In the genomic region with DNA sequence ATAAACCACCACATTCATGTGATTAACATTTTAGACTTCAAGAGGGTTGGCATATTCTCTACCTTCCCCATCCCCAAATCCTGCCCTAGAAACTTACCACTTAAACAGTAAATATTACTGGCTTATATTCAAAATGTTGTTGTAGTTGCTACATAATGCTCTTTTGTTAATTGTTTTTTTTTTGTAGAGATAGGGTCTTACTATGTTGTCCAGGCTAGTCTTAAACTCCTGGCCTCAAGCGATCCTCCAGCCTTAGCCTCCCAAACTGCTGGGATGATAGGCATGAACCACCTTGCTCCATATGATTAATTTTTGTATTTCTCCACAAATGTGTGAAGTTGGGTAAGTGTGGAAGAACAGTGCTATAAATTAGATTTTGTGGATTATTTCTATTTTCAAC, we compare ENCODE assay signal across 23 cellular contexts. TPM values are rescaled to one million over a fixed set of nuclear protein-coding genes. Genes with fewer than 3 reads are reported as not detected.
DNase-seq lines count a peak whose midpoint lies in the region; ATAC-seq and TF ChIP-seq lines count a peak whose summit lies in the region.
"Had no signal": no experiment of that assay in that cellular context is flagged by ENCODE, and none has a peak within 500 bp of the region (broad histone marks: within the 10 kb centered on the region; RNA-seq: fewer than 3 reads in every experiment).

No MANE protein-coding gene starts in this region.

- peaks cover 5 to 55% (median 36%) of the 10 kb centered on the region in 4 donors for H3K4me1 ChIP-seq in liver (ENCODE audit: control insufficient read depth in 4 of 4, insufficient read depth in 4 of 4, low read length in 3 of 4)
- peaks cover 23 to 70% (median 53%) of the 10 kb centered on the region in 4 donors for H3K4me1 ChIP-seq in stomach
- peaks cover 0 to 6% of the 10 kb centered on the region in 2 donors for H3K4me1 ChIP-seq in uterus
- H3K4me1 ChIP-seq: neural progenitor cell had no signal

- H3K9ac ChIP-seq in liver (ENCODE audit: low read depth in 1 of 2, low read length in 2 of 2) = no peak overlapping the region
- H3K9ac ChIP-seq: neural progenitor cell had no signal

- 97% methylated on average over 1 of the region's 1 CpG for WGBS in liver
- WGBS in stomach, 5 donors = 95 to 100% (median 96%) methylated on average over 1 of the region's 1 CpG

- no peak overlapping the region for H3K4me3 ChIP-seq in liver (ENCODE audit: low read depth in 1 of 3, low read length in 3 of 3)
- peak overlapping the region in 3 of 4 donors; percentile 71 to 83 (median 79) for H3K4me3 ChIP-seq in stomach
- H3K4me3 ChIP-seq in uterus = peak overlapping the region in 1 of 2 donors; percentile 95
- H3K4me3 ChIP-seq: neural progenitor cell had no signal

- TF ChIP-seq POLR2A in stomach (IDR thresholded peaks at IDR 0.05) (no peak), uterus (IDR thresholded peaks at IDR 0.05) (no peak)

- ATAC-seq in left ventricle myocardium superior (peak; percentile 1), Right ventricle myocardium inferior (no peak)
- ATAC-seq: activated naive CD4-positive, alpha-beta T cell treated with anti-CD3 and anti-CD28 coated beads, Interleukin-2, amount 50 U/mL, for 72 hours; effector memory CD8-positive, alpha-beta T cell had no signal

- no peaks in the 10 kb centered on the region for H3K27me3 ChIP-seq in liver (ENCODE audit: control insufficient read depth in 4 of 4, insufficient read depth in 4 of 4, low read length in 3 of 4)
- H3K27me3 ChIP-seq in stomach = no peaks in the 10 kb centered on the region
- no peaks in the 10 kb centered on the region for H3K27me3 ChIP-seq in uterus

- peaks cover 4 to 78% (median 47%) of the 10 kb centered on the region in 4 donors for H3K36me3 ChIP-seq in liver (ENCODE audit: control insufficient read depth in 4 of 4, insufficient read depth in 3 of 4, low read depth in 1 of 4, low read length in 3 of 4)
- peaks cover 38 to 100% (median 98%) of the 10 kb centered on the region in 4 donors for H3K36me3 ChIP-seq in stomach
- no peaks in the 10 kb centered on the region for H3K36me3 ChIP-seq in uterus
- H3K36me3 ChIP-seq: neural progenitor cell had no signal

- H3K9me3 ChIP-seq in liver (ENCODE audit: control insufficient read depth in 4 of 4, low read length in 3 of 4) = no peaks in the 10 kb centered on the region
- no peaks in the 10 kb centered on the region for H3K9me3 ChIP-seq in stomach
- no peaks in the 10 kb centered on the region for H3K9me3 ChIP-seq in uterus

- peak overlapping the region; percentile 37 to 40 for H3K27ac ChIP-seq in liver (ENCODE audit: low read depth in 1 of 2, low read length in 2 of 2)
- H3K27ac ChIP-seq in stomach = peak overlapping the region in 4 of 5 donors; percentile 36 to 98 (median 80)
- H3K27ac ChIP-seq in uterus = peak overlapping the region; percentile 97 to 98
- H3K27ac ChIP-seq: neural progenitor cell had no signal

- TF ChIP-seq CTCF in liver (IDR thresholded peaks at IDR 0.05; ENCODE audit: low read depth, low read length, missing input control) (no peak), stomach (IDR thresholded peaks at IDR 0.05) (no peak), uterus (IDR thresholded peaks at IDR 0.05) (no peak)

- no peak for TF ChIP-seq EP300 in stomach (IDR thresholded peaks at IDR 0.05)

- TF ChIP-seq RAD21 in liver (IDR thresholded peaks at IDR 0.05) = no peak

- intact Hi-C loops in left ventricle myocardium superior (cut with micrococcal nuclease) = no loop called here
- intact Hi-C loops in Right ventricle myocardium inferior (cut with DNase I) = no loop called here
- intact Hi-C loops in stomach (cut with DNase I; ENCODE audit: low total_unique reads) = no loop called here
- intact Hi-C loops in uterus (cut with DNase I; ENCODE audit: low total_unique reads) = no loop called here

- no peak for DNase-seq in left ventricle myocardium superior
- DNase-seq in Right ventricle myocardium inferior (ENCODE audit: missing footprints) = no peak
- DNase-seq in stomach = no peak
- DNase-seq in uterus = no peak
- DNase-seq in COLO829 (ENCODE audit: low spot score) = no peak
- no peak for DNase-seq in NOMO-1 treated with DMSO at 0.1 percent for 48 hours (lab: John Stamatoyannopoulos, UW; ENCODE audit: unreplicated experiment)
- no peak for DNase-seq in HT-29 (ENCODE audit: low spot score)
- DNase-seq: activated B cell treated with CpG ODN at 0.5 μM for 24 hours; activated CD4-positive, alpha-beta T cell treated with anti-CD3 and anti-CD28 coated beads, Interleukin-2, amount 50 U/mL, for 48 hours; activated CD8-positive, alpha-beta memory T cell treated with anti-CD3 and anti-CD28 coated beads, Interleukin-2, amount 50 U/mL, for 48 hours; AML-193; CD4-positive, alpha-beta memory T cell; effector memory CD8-positive, alpha-beta T cell; NCI-H1417; NCI-H2081 treated with DMSO at 0.1 percent for 48 hours; SHP77; stimulated activated CD4-positive, alpha-beta T cell treated with anti-CD3 and anti-CD28 coated beads, Interleukin-4, amount 100 ng/mL, for 1 hour; stimulated activated naive CD4-positive, alpha-beta T cell had no signal

TF ChIP-seq in liver, 16 proteins besides CTCF, POLR2A, EP300 and RAD21:
- TF ChIP-seq GABPA (IDR thresholded peaks at IDR 0.05 in 1 of 2, conservative IDR thresholded peaks at IDR 0.05 in 1 of 2) (no peak), RXRA (IDR thresholded peaks at IDR 0.05) (no peak), TAF1 (conservative IDR thresholded peaks at IDR 0.05) (no peak), SP1 (IDR thresholded peaks at IDR 0.05) (no peak), HNF4G (IDR thresholded peaks at IDR 0.05) (no peak), YY1 (IDR thresholded peaks at IDR 0.05) (no peak), JUND (IDR thresholded peaks at IDR 0.05) (no peak), NR2F2 (IDR thresholded peaks at IDR 0.05) (no peak), HNF4A (conservative IDR thresholded peaks at IDR 0.05) (no peak), EGR1 (IDR thresholded peaks at IDR 0.05; ENCODE audit: low read depth in 2 of 2) (no peak), FOXA2 (IDR thresholded peaks at IDR 0.05) (no peak), FOXA1 (IDR thresholded peaks at IDR 0.05) (no peak)
- TF ChIP-seq, protein P1, sequence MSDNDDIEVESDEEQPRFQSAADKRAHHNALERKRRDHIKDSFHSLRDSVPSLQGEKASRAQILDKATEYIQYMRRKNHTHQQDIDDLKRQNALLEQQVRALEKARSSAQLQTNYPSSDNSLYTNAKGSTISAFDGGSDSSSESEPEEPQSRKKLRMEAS (IDR thresholded peaks at IDR 0.05) = no peak
- TF ChIP-seq, protein P2, sequence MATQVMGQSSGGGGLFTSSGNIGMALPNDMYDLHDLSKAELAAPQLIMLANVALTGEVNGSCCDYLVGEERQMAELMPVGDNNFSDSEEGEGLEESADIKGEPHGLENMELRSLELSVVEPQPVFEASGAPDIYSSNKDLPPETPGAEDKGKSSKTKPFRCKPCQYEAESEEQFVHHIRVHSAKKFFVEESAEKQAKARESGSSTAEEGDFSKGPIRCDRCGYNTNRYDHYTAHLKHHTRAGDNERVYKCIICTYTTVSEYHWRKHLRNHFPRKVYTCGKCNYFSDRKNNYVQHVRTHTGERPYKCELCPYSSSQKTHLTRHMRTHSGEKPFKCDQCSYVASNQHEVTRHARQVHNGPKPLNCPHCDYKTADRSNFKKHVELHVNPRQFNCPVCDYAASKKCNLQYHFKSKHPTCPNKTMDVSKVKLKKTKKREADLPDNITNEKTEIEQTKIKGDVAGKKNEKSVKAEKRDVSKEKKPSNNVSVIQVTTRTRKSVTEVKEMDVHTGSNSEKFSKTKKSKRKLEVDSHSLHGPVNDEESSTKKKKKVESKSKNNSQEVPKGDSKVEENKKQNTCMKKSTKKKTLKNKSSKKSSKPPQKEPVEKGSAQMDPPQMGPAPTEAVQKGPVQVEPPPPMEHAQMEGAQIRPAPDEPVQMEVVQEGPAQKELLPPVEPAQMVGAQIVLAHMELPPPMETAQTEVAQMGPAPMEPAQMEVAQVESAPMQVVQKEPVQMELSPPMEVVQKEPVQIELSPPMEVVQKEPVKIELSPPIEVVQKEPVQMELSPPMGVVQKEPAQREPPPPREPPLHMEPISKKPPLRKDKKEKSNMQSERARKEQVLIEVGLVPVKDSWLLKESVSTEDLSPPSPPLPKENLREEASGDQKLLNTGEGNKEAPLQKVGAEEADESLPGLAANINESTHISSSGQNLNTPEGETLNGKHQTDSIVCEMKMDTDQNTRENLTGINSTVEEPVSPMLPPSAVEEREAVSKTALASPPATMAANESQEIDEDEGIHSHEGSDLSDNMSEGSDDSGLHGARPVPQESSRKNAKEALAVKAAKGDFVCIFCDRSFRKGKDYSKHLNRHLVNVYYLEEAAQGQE (IDR thresholded peaks at IDR 0.05) = no peak
- TF ChIP-seq, protein P3, sequence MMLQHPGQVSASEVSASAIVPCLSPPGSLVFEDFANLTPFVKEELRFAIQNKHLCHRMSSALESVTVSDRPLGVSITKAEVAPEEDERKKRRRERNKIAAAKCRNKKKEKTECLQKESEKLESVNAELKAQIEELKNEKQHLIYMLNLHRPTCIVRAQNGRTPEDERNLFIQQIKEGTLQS (IDR thresholded peaks at IDR 0.05) = no peak
- TF ChIP-seq, protein P4, sequence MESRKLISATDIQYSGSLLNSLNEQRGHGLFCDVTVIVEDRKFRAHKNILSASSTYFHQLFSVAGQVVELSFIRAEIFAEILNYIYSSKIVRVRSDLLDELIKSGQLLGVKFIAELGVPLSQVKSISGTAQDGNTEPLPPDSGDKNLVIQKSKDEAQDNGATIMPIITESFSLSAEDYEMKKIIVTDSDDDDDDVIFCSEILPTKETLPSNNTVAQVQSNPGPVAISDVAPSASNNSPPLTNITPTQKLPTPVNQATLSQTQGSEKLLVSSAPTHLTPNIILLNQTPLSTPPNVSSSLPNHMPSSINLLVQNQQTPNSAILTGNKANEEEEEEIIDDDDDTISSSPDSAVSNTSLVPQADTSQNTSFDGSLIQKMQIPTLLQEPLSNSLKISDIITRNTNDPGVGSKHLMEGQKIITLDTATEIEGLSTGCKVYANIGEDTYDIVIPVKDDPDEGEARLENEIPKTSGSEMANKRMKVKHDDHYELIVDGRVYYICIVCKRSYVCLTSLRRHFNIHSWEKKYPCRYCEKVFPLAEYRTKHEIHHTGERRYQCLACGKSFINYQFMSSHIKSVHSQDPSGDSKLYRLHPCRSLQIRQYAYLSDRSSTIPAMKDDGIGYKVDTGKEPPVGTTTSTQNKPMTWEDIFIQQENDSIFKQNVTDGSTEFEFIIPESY (IDR thresholded peaks at IDR 0.05) = no peak

RNA-seq across cellular contexts. Expression of a gene that starts 6.5 kb away (rescaled TPM):
- total RNA-seq in left ventricle myocardium superior (289 TPM), Right ventricle myocardium inferior (431 TPM), liver (100 to 1,000 TPM in 1 of 2 donors, 1 to 10 TPM in 1; 6.3 to 116 TPM), stomach (100 to 1,000 TPM in 3 of 5 donors, 10 to 100 TPM in 2; 83.5 to 697 (median 176) TPM), uterus (100 to 1,000 TPM in 3 of 4 donors, 10 to 100 TPM in 1; 12.0 to 509 (median 177) TPM)
- polyA plus RNA-seq in liver (10 to 100 TPM; 31.0 to 69.1 TPM), stomach (100 to 1,000 TPM in 1 of 3 donors, 10 to 100 TPM in 2; 53.5 to 122 (median 93.5) TPM)
- 4.9 and 13.9 TPM in 2 replicates for total RNA-seq in HT-29 (2014; rRNA removed; shearing (Covaris generic))
- total RNA-seq: activated naive CD4-positive, alpha-beta T cell treated with anti-CD3 and anti-CD28 coated beads, Interleukin-2, amount 50 U/mL, for 72 hours; activated T-helper 2 cell treated with anti-CD3 and anti-CD28 coated beads, Interferon-gamma antibody, Interleukin-2, Interleukin-4, amounts not matched to agents 10 μg/mL and 5 μg/mL and 100 μg/mL, durations not matched to agents 14 hours and 24 hours and 36 hours had no signal
- polyA plus RNA-seq: CD4-positive, alpha-beta memory T cell; keratinocyte had no signal

Comparison
In these comparisons a context has a peak if more than half of its experiments do, and no peak if none do; other contexts are left out.
1. H3K27ac ChIP-seq: peak in every context shown above with its lines; median percentile 98 in uterus; 80 in stomach; 38 in liver.
2. H3K4me3 ChIP-seq: peak in stomach (3 of 4); none in liver (0 of 3).